Comparison of ENCODE assay signal across 10 cellular contexts in the genomic region with DNA sequence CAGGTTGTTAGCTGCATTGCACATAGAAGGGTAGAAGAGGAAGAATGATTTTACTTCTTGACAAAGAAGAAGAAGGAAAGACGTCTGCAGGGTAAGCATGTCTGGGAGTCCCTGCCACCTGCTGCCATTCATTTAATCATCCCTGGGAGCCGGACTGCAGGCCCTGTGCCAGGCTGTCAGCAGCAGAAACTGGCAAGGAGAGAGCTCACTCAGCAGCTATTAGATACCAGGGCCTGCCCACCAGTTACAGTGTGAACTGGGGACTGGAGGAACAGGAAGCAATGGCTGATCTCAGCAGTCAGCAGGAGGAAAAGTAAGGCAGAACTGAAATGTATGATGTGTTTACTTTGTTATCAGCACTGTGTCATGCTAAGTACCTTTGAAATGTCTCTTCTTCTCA.
DNase-seq lines count a peak whose midpoint lies in the region; ATAC-seq and TF ChIP-seq lines count a peak whose summit lies in the region.
"Had no signal": no experiment of that assay in that cellular context is flagged by ENCODE, and none has a peak within 500 bp of the region (broad histone marks: within the 10 kb centered on the region; RNA-seq: fewer than 3 reads in every experiment).

No MANE protein-coding gene starts in this region.

- 33 to 40% methylated on average over 1 to 2 of the region's 2 CpGs for WGBS in transverse colon (ENCODE audit: low coverage in 1 of 2), 2 donors

- TF ChIP-seq EP300 in transverse colon (IDR thresholded peaks at IDR 0.05; ENCODE audit: low read depth): no peak

- H3K4me1 ChIP-seq in transverse colon: peaks cover 0 to 10% (median 0%) of the 10 kb centered on the region in 4 donors

- no peaks in the 10 kb centered on the region for H3K36me3 ChIP-seq in transverse colon

- TF ChIP-seq CTCF in transverse colon (IDR thresholded peaks at IDR 0.05): no peak
- TF ChIP-seq CTCF in GM20000 (IDR thresholded peaks at IDR 0.05; ENCODE audit: extremely low read depth, missing control alignments): no peak

- no peaks in the 10 kb centered on the region for H3K9me3 ChIP-seq in transverse colon

- H3K27ac ChIP-seq in transverse colon: no peak overlapping the region

- no peaks in the 10 kb centered on the region for H3K27me3 ChIP-seq in transverse colon

- no peak for ATAC-seq in HG02870 (IDR thresholded peaks at IDR 0.05; ENCODE audit: unreplicated experiment)

- DNase-seq in NCI-H510A treated with DMSO at 0.1 percent for 48 hours (lab: John Stamatoyannopoulos, UW) (peak; percentile 10), NCI-H510A (lab: John Stamatoyannopoulos, UW) (no peak), UCSD-AML1 (lab: John Stamatoyannopoulos, UW; ENCODE audit: unreplicated experiment) (peak; percentile 33), iPS-NIHi11 (ENCODE audit: low spot score) (peak; percentile 15), transverse colon (peak; percentile 57), GM20000 (ENCODE audit: low spot score) (no peak), middle frontal gyrus (ENCODE audit: extremely low spot score, low spot score) (no peak)
- DNase-seq: activated naive CD8-positive, alpha-beta T cell treated with anti-CD3 and anti-CD28 coated beads, Interleukin-2, amount 10 ng/mL, durations not matched to agents 7 days and 5 days; OCI-M1 had no signal

- in situ Hi-C loops in transverse colon (cut with MboI; ENCODE audit: low pct_ligation_motif_present in 1 of 4, low pct_unique_long_range_greater_than_20kb in 1 of 4, low sequenced_read_pairs in 3 of 4): loop anchor here in 1 of 4 donors (25.0 kb wide), 1 partner anchor 888 kb away; no protein-coding TSS in a partner anchor

- TF ChIP-seq POLR2A in transverse colon (IDR thresholded peaks at IDR 0.05): no peak

- H3K4me3 ChIP-seq in transverse colon: no peak overlapping the region

- intact Hi-C loops in transverse colon (cut with DNase I; ENCODE audit: low total_unique reads): no loop called here

Comparison
In these comparisons a context has a peak if more than half of its experiments do, and no peak if none do; other contexts are left out.
1. DNase-seq: peak in NCI-H510A treated with DMSO at 0.1 percent for 48 hours (single experiment), UCSD-AML1 (single experiment), iPS-NIHi11 (single experiment) and transverse colon (single experiment); none in NCI-H510A (single experiment), GM20000 (single experiment) and middle frontal gyrus (single experiment).